ENCODE assay signal across 8 cellular contexts in genomic region chr17:80008383-80008840, GRCh38. TPM values are rescaled to one million over a fixed set of nuclear protein-coding genes. Genes with fewer than 3 reads are reported as not detected.
DNase-seq lines count a peak whose midpoint lies in the region; ATAC-seq and TF ChIP-seq lines count a peak whose summit lies in the region.

No MANE protein-coding gene starts in this region.

- TF ChIP-seq CTCF in Loucy (conservative IDR thresholded peaks at IDR 0.05; ENCODE audit: low read length) (peak; percentile 87), RWPE2 (IDR thresholded peaks at IDR 0.05; ENCODE audit: poor library complexity, severe bottlenecking) (peak; percentile 81), fibroblast of the aortic adventitia (IDR thresholded peaks at IDR 0.05; ENCODE audit: insufficient read depth, low read length) (peak; percentile 94), omental fat pad (IDR thresholded peaks at IDR 0.05) (peak in 2 of 3 donors; percentile 36 to 83), tibial nerve (IDR thresholded peaks at IDR 0.05) (peak; percentile 87 to 98 (median 96))

- H3K36me3 ChIP-seq in Loucy (ENCODE audit: insufficient read depth, low read length) (no peaks in the 10 kb centered on the region), RWPE2 (ENCODE audit: low read depth) (peaks cover 4% of the 10 kb centered on the region; the same call in 1 of the 2 replicates), tibial nerve (peaks cover 0 to 64% (median 0%) of the 10 kb centered on the region in 3 donors)

- no peak for TF ChIP-seq POLR2A in tibial nerve (IDR thresholded peaks at IDR 0.05)

- H3K27ac ChIP-seq in RWPE2 (ENCODE audit: poor library complexity, severe bottlenecking) (no peak overlapping the region), tibial nerve (peak overlapping the region in 1 of 4 donors; percentile 2)

- H3K79me2 ChIP-seq in Loucy (ENCODE audit: insufficient read depth, low read length), result no peaks in the 10 kb centered on the region

- H4K20me1 ChIP-seq in Loucy (ENCODE audit: insufficient read depth, low read length, poor library complexity, severe bottlenecking), result no peaks in the 10 kb centered on the region

- no peak overlapping the region for H3K4me3 ChIP-seq in Loucy (ENCODE audit: low read length, poor library complexity, severe bottlenecking)
- no peak overlapping the region for H3K4me3 ChIP-seq in RWPE2 (ENCODE audit: severe bottlenecking)
- H3K4me3 ChIP-seq in fibroblast of the aortic adventitia (ENCODE audit: low read depth, low read length), result no peak overlapping the region
- H3K4me3 ChIP-seq in tibial nerve, result no peak overlapping the region

- DNase-seq in DMS53 treated with DMSO at 0.1 percent for 48 hours (lab: John Stamatoyannopoulos, UW; ENCODE audit: unreplicated experiment) (peak; percentile 90), RWPE2 (ENCODE audit: low spot score) (peak; percentile 80), fibroblast of the aortic adventitia (ENCODE audit: low read depth) (peak; percentile 56), omental fat pad (ENCODE audit: low spot score) (peak; percentile 70), tibial nerve (ENCODE audit: low spot score in 2 of 2) (peak; percentile 63 to 79)
- DNase-seq in activated T-helper 1 cell treated with anti-CD3 and anti-CD28 coated beads, Interleukin-2, amount 50 U/mL, for 16 hours (ENCODE audit: low read depth in 1 of 2, low spot score in 1 of 2), result peak; percentile 55 to 60

- H3K4me1 ChIP-seq in Loucy (ENCODE audit: insufficient read depth, low read length, poor library complexity, severe bottlenecking) (peaks cover 11% of the 10 kb centered on the region), RWPE2 (ENCODE audit: insufficient read depth, poor library complexity, severe bottlenecking) (no peaks in the 10 kb centered on the region), tibial nerve (peaks cover 0 to 24% (median 11%) of the 10 kb centered on the region in 4 donors)

- H3F3A ChIP-seq in Loucy (ENCODE audit: low read depth), result no peaks in the 10 kb centered on the region

- whole genome bisulfite sequencing in tibial nerve, 2 donors, result 22 to 23% methylated on average over 10 to 17 of the region's 17 CpGs

- ATAC-seq in RWPE2 (ENCODE audit: low read depth), result peak; percentile 80
- peak; percentile 84 for ATAC-seq in omental fat pad (ENCODE audit: low FRiP score)
- ATAC-seq in HG02981 (IDR thresholded peaks at IDR 0.05; ENCODE audit: unreplicated experiment), result no peak

- H3K4me2 ChIP-seq in Loucy (ENCODE audit: low read depth, low read length, poor library complexity, severe bottlenecking), result no peak overlapping the region

- H3K27me3 ChIP-seq in Loucy (ENCODE audit: insufficient read depth, low read length, poor library complexity, severe bottlenecking) (no peaks in the 10 kb centered on the region), RWPE2 (ENCODE audit: insufficient read depth, poor library complexity, severe bottlenecking) (no peaks in the 10 kb centered on the region), tibial nerve (no peaks in the 10 kb centered on the region)

- no peak overlapping the region for H3K9ac ChIP-seq in Loucy (ENCODE audit: low read depth, low read length, poor library complexity, severe bottlenecking)

- H3K9me3 ChIP-seq in Loucy (ENCODE audit: insufficient read depth, low read depth, low read length), result no peaks in the 10 kb centered on the region
- H3K9me3 ChIP-seq in RWPE2 (ENCODE audit: severe bottlenecking), result no peaks in the 10 kb centered on the region
- H3K9me3 ChIP-seq in tibial nerve, result no peaks in the 10 kb centered on the region

- peak in 1 of 2 donors; percentile 57 for TF ChIP-seq EP300 in tibial nerve (IDR thresholded peaks at IDR 0.05)

- no peak overlapping the region for H2AFZ ChIP-seq in Loucy (ENCODE audit: low read length)

- no peaks in the 10 kb centered on the region for H3K9me2 ChIP-seq in Loucy (replicated peaks; ENCODE audit: low read depth, low read length)

RNA-seq across cellular contexts. Expression of gene TBC1D16, which starts 27.3 kb away (rescaled TPM):
- total RNA-seq in fibroblast of the aortic adventitia (ENCODE audit: low replicate concordance), result 33.4 and 37.8 TPM in 2 replicates
- 10 to 100 TPM; 46.1 to 97.9 (median 65.3) TPM for total RNA-seq in omental fat pad
- total RNA-seq in tibial nerve, result 10 to 100 TPM; 48.3 to 68.4 (median 58.1) TPM

RNA-seq across cellular contexts. Expression of gene CCDC40, which starts 28.0 kb away (rescaled TPM):
- total RNA-seq in fibroblast of the aortic adventitia (ENCODE audit: low replicate concordance), result 3.0 and 5.2 TPM in 2 replicates
- 1 to 10 TPM; 3.5 to 8.8 (median 5.3) TPM for total RNA-seq in omental fat pad
- 10 to 100 TPM in 3 of 4 donors, 1 to 10 TPM in 1; 7.1 to 13.8 (median 12.0) TPM for total RNA-seq in tibial nerve
